In genomic region chr15:85704021-85704420, GRCh38 we compare ENCODE assay signal across 9 cellular contexts.
A peak's percentile ranks its signal among the peaks of the same experiment; 100 is the strongest.
DNase-seq lines count a peak whose midpoint lies in the region; ATAC-seq and TF ChIP-seq lines count a peak whose summit lies in the region.
"Had no signal": no experiment of that assay in that cellular context is flagged by ENCODE, and none has a peak within 500 bp of the region (broad histone marks: within the 10 kb centered on the region; RNA-seq: fewer than 3 reads in every experiment).

No MANE protein-coding gene starts in this region.

- DNase-seq in cardiac muscle cell (ENCODE audit: low read depth in 1 of 2, low spot score in 1 of 2) (no peak), cardiac septum (ENCODE audit: low spot score) (no peak), tibial nerve (ENCODE audit: low spot score in 2 of 2) (no peak), NCI-H2227 treated with DMSO at 0.1 percent for 48 hours (lab: John Stamatoyannopoulos, UW) (no peak), ACHN (no peak)
- peak; percentile 45 for DNase-seq in activated naive CD4-positive, alpha-beta T cell treated with anti-CD3 and anti-CD28 coated beads, Interleukin-2, amount 50 U/mL, for 16 hours

- 40 to 49% methylated on average over 3 of the region's 3 CpGs for WGBS in tibial nerve, 2 donors

- H3K4me3 ChIP-seq in cardiac muscle cell: no peak overlapping the region
- no peak overlapping the region for H3K4me3 ChIP-seq in muscle layer of colon (ENCODE audit: low read depth in 1 of 2, low read length in 2 of 2)
- H3K4me3 ChIP-seq in tibial nerve: no peak overlapping the region

- H3K27ac ChIP-seq in cardiac muscle cell (peak overlapping the region; percentile 84), muscle layer of colon (ENCODE audit: low read depth, low read length) (peak overlapping the region; percentile 54), tibial nerve (peak overlapping the region; percentile 81 to 93 (median 86))
- H3K27ac ChIP-seq: C4-2B had no signal

- no peaks in the 10 kb centered on the region for H3K27me3 ChIP-seq in cardiac muscle cell
- no peaks in the 10 kb centered on the region for H3K27me3 ChIP-seq in muscle layer of colon (ENCODE audit: control insufficient read depth in 1 of 2, insufficient read depth in 2 of 2, low read length in 2 of 2)
- no peaks in the 10 kb centered on the region for H3K27me3 ChIP-seq in tibial nerve

- no peaks in the 10 kb centered on the region for H3K9me3 ChIP-seq in cardiac muscle cell (ENCODE audit: low read depth)
- H3K9me3 ChIP-seq in muscle layer of colon (ENCODE audit: low read length): no peaks in the 10 kb centered on the region
- H3K9me3 ChIP-seq in tibial nerve: no peaks in the 10 kb centered on the region

- TF ChIP-seq EP300 in tibial nerve (IDR thresholded peaks at IDR 0.05): peak in 1 of 2 donors; percentile 25

- intact Hi-C loops in cardiac septum (cut with DNase I): no loop called here

- TF ChIP-seq CTCF in cardiac muscle cell (IDR thresholded peaks at IDR 0.05; ENCODE audit: low read depth, low read length): no peak
- TF ChIP-seq CTCF in tibial nerve (IDR thresholded peaks at IDR 0.05): no peak

- TF ChIP-seq POLR2A in tibial nerve (IDR thresholded peaks at IDR 0.05): no peak

- H3K4me1 ChIP-seq in cardiac muscle cell (ENCODE audit: low read depth) (peaks cover 58% of the 10 kb centered on the region), muscle layer of colon (ENCODE audit: insufficient read depth, low read length) (peaks cover 52% of the 10 kb centered on the region), tibial nerve (peaks cover 0 to 79% (median 69%) of the 10 kb centered on the region in 4 donors)

- H3K36me3 ChIP-seq in cardiac muscle cell (no peaks in the 10 kb centered on the region), muscle layer of colon (ENCODE audit: insufficient read depth, low read length) (peaks cover 14% of the 10 kb centered on the region), tibial nerve (peaks cover 0 to 11% (median 6%) of the 10 kb centered on the region in 3 donors)

- in situ Hi-C loops in ACHN (cut with HindIII; ENCODE audit: low pct_ligation_motif_present, low pct_unique_long_range_greater_than_20kb, low sequenced_read_pairs): no loop called here

- ATAC-seq in GM21737 (IDR thresholded peaks at IDR 0.05; ENCODE audit: unreplicated experiment): no peak

- H3K9ac ChIP-seq in muscle layer of colon (ENCODE audit: low read length): no peak overlapping the region
